In genomic region chr1:45394342-45394741, GRCh38 we compare ENCODE assay signal across 9 cellular contexts. TPM values are rescaled to one million over a fixed set of nuclear protein-coding genes. Genes with fewer than 3 reads are reported as not detected.
DNase-seq lines count a peak whose midpoint lies in the region; ATAC-seq, FAIRE-seq and TF ChIP-seq lines count a peak whose summit lies in the region.
"Had no signal": no experiment of that assay in that cellular context is flagged by ENCODE, and none has a peak within 500 bp of the region (broad histone marks: within the 10 kb centered on the region; RNA-seq: fewer than 3 reads in every experiment).

No MANE protein-coding gene starts in this region.

- POLR2A ChIA-PET in IMR-90 (lab: Charles Lee; ENCODE audit: unreplicated experiment) = no interaction called here

- H3K9ac ChIP-seq in IMR-90 (ENCODE audit: low read depth, low read length) (no peak overlapping the region), mucosa of rectum (ENCODE audit: low read depth in 1 of 2, low read length in 2 of 2) (no peak overlapping the region), endodermal cell (ENCODE audit: extremely low read depth, low read length, poor library complexity, severe bottlenecking) (no peak overlapping the region)

- H2AK5ac ChIP-seq in IMR-90 (ENCODE audit: low read depth, low read length) = no peak overlapping the region

- H3K9me3 ChIP-seq in IMR-90 (ENCODE audit: control insufficient read depth, insufficient read depth, low read length) (no peaks in the 10 kb centered on the region), mucosa of rectum (ENCODE audit: control insufficient read depth in 2 of 2, low read length in 2 of 2) (no peaks in the 10 kb centered on the region), endodermal cell (ENCODE audit: control insufficient read depth, low read length) (no peaks in the 10 kb centered on the region)

- TF ChIP-seq POLR2A in IMR-90 (IDR thresholded peaks at IDR 0.05; ENCODE audit: low read depth, low read length) = no peak

- no peaks in the 10 kb centered on the region for H3K36me3 ChIP-seq in IMR-90 (ENCODE audit: control insufficient read depth, insufficient read depth, low read length)
- no peaks in the 10 kb centered on the region for H3K36me3 ChIP-seq in mucosa of rectum (ENCODE audit: control insufficient read depth in 2 of 2, insufficient read depth in 2 of 2, low read length in 2 of 2)
- H3K36me3 ChIP-seq in brain microvascular endothelial cell (replicated peaks) = no peaks in the 10 kb centered on the region
- H3K36me3 ChIP-seq in endodermal cell (ENCODE audit: control insufficient read depth, insufficient read depth, low read length) = no peaks in the 10 kb centered on the region

- no peak overlapping the region for H4K91ac ChIP-seq in IMR-90 (ENCODE audit: insufficient read depth, low read depth, low read length)

- H2AFZ ChIP-seq in IMR-90 (replicated peaks; ENCODE audit: low read length, poor library complexity) = no peak overlapping the region

- no peak overlapping the region for H3K4ac ChIP-seq in IMR-90 (ENCODE audit: low read depth, low read length)

- H3K79me1 ChIP-seq in IMR-90 (ENCODE audit: low read depth in 1 of 2, low read length in 2 of 2) = no peaks in the 10 kb centered on the region

- H4K5ac ChIP-seq in IMR-90 (ENCODE audit: low read depth, low read length) = no peak overlapping the region

- TF ChIP-seq RAD21 in IMR-90 (IDR thresholded peaks at IDR 0.05; ENCODE audit: low read length) = no peak

- BruUV-seq in IMR-90 (replicated peaks; lab: Mats Ljungman, UMichigan) = no TSS peak

- TF ChIP-seq CTCF in IMR-90 (conservative IDR thresholded peaks at IDR 0.05; ENCODE audit: low read depth, low read length) (no peak), brain microvascular endothelial cell (IDR thresholded peaks at IDR 0.05; ENCODE audit: low read depth, low read length, missing control alignments) (no peak), endodermal cell (conservative IDR thresholded peaks at IDR 0.05) (no peak)

- H3K4me3 ChIP-seq in IMR-90 (ENCODE audit: insufficient read depth, low read depth, low read length) = no peak overlapping the region
- H3K4me3 ChIP-seq in mucosa of rectum (ENCODE audit: low read length in 2 of 2) = peak overlapping the region in 1 of 2 donors; percentile 26
- H3K4me3 ChIP-seq in brain microvascular endothelial cell (ENCODE audit: low read depth, low read length) = no peak overlapping the region
- H3K4me3 ChIP-seq in endodermal cell (ENCODE audit: low read length) = no peak overlapping the region

- intact Hi-C loops in IMR-90 (cut with micrococcal nuclease) = no loop called here

- no peak overlapping the region for H2BK120ac ChIP-seq in IMR-90 (ENCODE audit: low read depth, low read length)

- H3K4me3 Mint-ChIP-seq in endodermal cell = no peak overlapping the region

- in situ Hi-C loops in IMR-90 (cut with MboI; ENCODE audit: low sequenced_read_pairs) = no loop called here
- in situ Hi-C loops in brain microvascular endothelial cell (cut with HindIII; ENCODE audit: low pct_ligation_motif_present, low sequenced_read_pairs) = no loop called here

- no peaks in the 10 kb centered on the region for H4K20me1 ChIP-seq in IMR-90 (ENCODE audit: insufficient read depth, low read length)

- dilution Hi-C loops in IMR-90 (cut with HindIII; ENCODE audit: low sequenced_read_pairs, unreplicated experiment) = no loop called here

- CTCF ChIA-PET in IMR-90 (lab: Yijun Ruan, JAX) = interaction anchor here (0.6 to 0.9 kb wide), 2 partner anchors 10 to 98 kb away, joined by 3 read pairs; no protein-coding TSS in a partner anchor

- H3K4me1 Mint-ChIP-seq in endodermal cell = peaks cover 7% of the 10 kb centered on the region

- H3K27me3 Mint-ChIP-seq in endodermal cell (ENCODE audit: insufficient read depth) = no peaks in the 10 kb centered on the region

- H4K8ac ChIP-seq in IMR-90 (ENCODE audit: low read depth in 2 of 2, low read length in 2 of 2) = no peak overlapping the region

- no peak overlapping the region for H3K27ac Mint-ChIP-seq in endodermal cell

- ATAC-seq in GM18868 (IDR thresholded peaks at IDR 0.05; ENCODE audit: unreplicated experiment) (peak; percentile 58), GM21723 (IDR thresholded peaks at IDR 0.05; ENCODE audit: unreplicated experiment) (peak; percentile 84), IMR-90 (ENCODE audit: low read depth) (no peak)

- no peak overlapping the region for H3K23ac ChIP-seq in IMR-90 (ENCODE audit: low read depth, low read length)

- H2BK5ac ChIP-seq in IMR-90 (ENCODE audit: low read depth, low read length, poor library complexity, severe bottlenecking) = no peak overlapping the region

- H3K18ac ChIP-seq in IMR-90 (ENCODE audit: low read depth, low read length) = no peak overlapping the region

- DNase-seq in IMR-90 = no peak
- no peak for DNase-seq in NCI-H2171 (lab: John Stamatoyannopoulos, UW)
- no peak for DNase-seq in brain microvascular endothelial cell
- DNase-seq in endodermal cell = no peak
- no peak for DNase-seq in urothelium cell line (ENCODE audit: low spot score)
- DNase-seq: NCI-H82 had no signal

- H2AK9ac ChIP-seq in IMR-90 (replicated peaks; ENCODE audit: low read depth, low read length, poor library complexity) = no peak overlapping the region

- H3K4me1 ChIP-seq in IMR-90 (ENCODE audit: control insufficient read depth, insufficient read depth, low read length) = no peaks in the 10 kb centered on the region; the same call in 1 of the 2 replicates
- H3K4me1 ChIP-seq in mucosa of rectum (ENCODE audit: control insufficient read depth in 2 of 2, insufficient read depth in 2 of 2, low read length in 2 of 2) = peaks cover 6 to 13% of the 10 kb centered on the region in 2 donors
- no peaks in the 10 kb centered on the region for H3K4me1 ChIP-seq in endodermal cell (ENCODE audit: control insufficient read depth, insufficient read depth, low read length)

- H2BK20ac ChIP-seq in IMR-90 (ENCODE audit: low read depth, low read length) = no peak overlapping the region

- no peaks in the 10 kb centered on the region for H3K36me3 Mint-ChIP-seq in endodermal cell (ENCODE audit: low read depth)

- no peak overlapping the region for H3K27ac ChIP-seq in IMR-90 (ENCODE audit: insufficient read depth, low read length)
- peak overlapping the region; percentile 48 to 58 for H3K27ac ChIP-seq in mucosa of rectum (ENCODE audit: low read depth in 2 of 2, low read length in 2 of 2)
- no peak overlapping the region for H3K27ac ChIP-seq in brain microvascular endothelial cell
- H3K27ac ChIP-seq in endodermal cell (ENCODE audit: low read depth, low read length) = no peak overlapping the region

- H2BK15ac ChIP-seq in IMR-90 (ENCODE audit: low read depth, low read length) = no peak overlapping the region

- no peak for FAIRE-seq in urothelium cell line (lab: Jason Lieb, UNC)

- H3K9me3 Mint-ChIP-seq in endodermal cell = no peaks in the 10 kb centered on the region

- WGBS in IMR-90 (ENCODE audit: extremely low coverage in 2 of 2, insufficient read length in 1 of 2), 2 experiments = 100% methylated on average over 1 of the region's 3 CpGs; no CpG with 5 or more reads in 1 of the 2 experiments
- WGBS in endodermal cell (ENCODE audit: insufficient coverage in 1 of 2, insufficient read length in 1 of 2), 2 experiments = 81 to 88% methylated on average over 2 to 3 of the region's 3 CpGs

- peak overlapping the region; percentile 57; the same call in 1 of the 2 replicates for H3K14ac ChIP-seq in IMR-90 (replicated peaks; ENCODE audit: low read depth, low read length)

- no peak overlapping the region for H3K56ac ChIP-seq in IMR-90 (ENCODE audit: extremely low read depth, insufficient read depth, low read length)

- no peak overlapping the region for H3K4me2 ChIP-seq in IMR-90 (ENCODE audit: low read depth, low read length)

- H3K27me3 ChIP-seq in IMR-90 (ENCODE audit: control insufficient read depth, insufficient read depth, low read length) (no peaks in the 10 kb centered on the region), mucosa of rectum (ENCODE audit: control insufficient read depth in 2 of 2, insufficient read depth in 2 of 2, low read length in 2 of 2) (no peaks in the 10 kb centered on the region), brain microvascular endothelial cell (replicated peaks) (no peaks in the 10 kb centered on the region), endodermal cell (ENCODE audit: control insufficient read depth, insufficient read depth, low read length, poor library complexity, severe bottlenecking) (no peaks in the 10 kb centered on the region)

- no peaks in the 10 kb centered on the region for H3K9me1 ChIP-seq in IMR-90 (ENCODE audit: insufficient read depth, low read length)

TF ChIP-seq in IMR-90, 13 proteins besides CTCF, POLR2A, EP300 and RAD21:
- no peak for TF ChIP-seq MAFK (IDR thresholded peaks at IDR 0.05; ENCODE audit: low read depth, low read length)
- TF ChIP-seq RCOR1 (IDR thresholded peaks at IDR 0.05; ENCODE audit: insufficient replicate concordance, low read length) = no peak
- no peak for TF ChIP-seq MXI1 (IDR thresholded peaks at IDR 0.05; ENCODE audit: borderline replicate concordance, low read depth, low read length)
- TF ChIP-seq RFX5 (IDR thresholded peaks at IDR 0.05; ENCODE audit: low read depth, low read length) = no peak

RNA-seq across cellular contexts. Expression of gene MUTYH, which starts 54.1 kb away (rescaled TPM):
- 8.9 and 9.1 TPM in 2 replicates for total RNA-seq in IMR-90 (2012; rRNA removed)
- 14.3 and 14.6 TPM in 2 replicates for polyA plus RNA-seq in IMR-90 (2012; rRNA removed)
- polyA plus RNA-seq in IMR-90 (2012; cell fraction: cytosol; rRNA removed) = 7.2 and 8.2 TPM in 2 replicates
- polyA plus RNA-seq in IMR-90 (2012; cell fraction: nucleus; rRNA removed; ENCODE audit: low replicate concordance) = 43.0 and 103 TPM in 2 replicates
- 10 to 100 TPM; 60.5 to 60.9 TPM for total RNA-seq in endodermal cell
- 51.0 TPM for polyA plus RNA-seq in endodermal cell (2013, experiment 1 of 2)
- polyA plus RNA-seq in endodermal cell (2013, experiment 2 of 2) = 38.1 TPM

RNA-seq across cellular contexts. Expression of gene TOE1, which starts 54.4 kb away (rescaled TPM):
- total RNA-seq in IMR-90 (2012; rRNA removed) = 18.6 and 18.9 TPM in 2 replicates
- polyA plus RNA-seq in IMR-90 (2012; rRNA removed) = 15.5 and 16.8 TPM in 2 replicates
- polyA plus RNA-seq in IMR-90 (2012; cell fraction: cytosol; rRNA removed) = 9.0 and 11.3 TPM in 2 replicates
- polyA plus RNA-seq in IMR-90 (2012; cell fraction: nucleus; rRNA removed; ENCODE audit: low replicate concordance) = 16.8 and 18.9 TPM in 2 replicates
- 10 to 100 TPM in 1 of 2 donors, 1 to 10 TPM in 1; 9.6 to 16.7 TPM for total RNA-seq in endodermal cell
- 12.1 TPM for polyA plus RNA-seq in endodermal cell (2013, experiment 1 of 2)
- 12.0 TPM for polyA plus RNA-seq in endodermal cell (2013, experiment 2 of 2)

Comparison
In these comparisons a context has a peak if more than half of its experiments do, and no peak if none do; other contexts are left out.
1. H3K27ac ChIP-seq: peak in mucosa of rectum (2 of 2); none in IMR-90 (single experiment), brain microvascular endothelial cell (single experiment) and endodermal cell (single experiment).